20 cellular contexts compared by ENCODE assay signal in genomic region chr15:69701198-69701597, GRCh38.
DNase-seq lines count a peak whose midpoint lies in the region; ATAC-seq and TF ChIP-seq lines count a peak whose summit lies in the region.
"Had no signal": no experiment of that assay in that cellular context is flagged by ENCODE, and none has a peak within 500 bp of the region (broad histone marks: within the 10 kb centered on the region; RNA-seq: fewer than 3 reads in every experiment).

No MANE protein-coding gene starts in this region.

- intact Hi-C loops in right cardiac atrium (cut with DNase I), result no loop called here
- intact Hi-C loops in heart right ventricle (cut with DNase I), result no loop called here

- H3K27me3 ChIP-seq in right cardiac atrium (ENCODE audit: control insufficient read depth, insufficient read depth) (no peaks in the 10 kb centered on the region), heart right ventricle (no peaks in the 10 kb centered on the region), BE2C (no peaks in the 10 kb centered on the region)

- H3K9me3 ChIP-seq in right cardiac atrium (ENCODE audit: control insufficient read depth, low read length), result no peaks in the 10 kb centered on the region
- H3K9me3 ChIP-seq in heart right ventricle, result peaks cover 0 to 14% (median 0%) of the 10 kb centered on the region in 11 donors
- H3K9me3 ChIP-seq in BE2C, result no peaks in the 10 kb centered on the region

- H3K4me1 ChIP-seq in right cardiac atrium (ENCODE audit: control insufficient read depth, insufficient read depth, low read length), result no peaks in the 10 kb centered on the region
- peaks cover 0 to 14% (median 0%) of the 10 kb centered on the region in 9 donors for H3K4me1 ChIP-seq in heart right ventricle
- no peaks in the 10 kb centered on the region for H3K4me1 ChIP-seq in BE2C

- ATAC-seq in right cardiac atrium (peak; percentile 44 to 63), heart right ventricle (no peak), HG02970 (IDR thresholded peaks at IDR 0.05; ENCODE audit: low FRiP score, unreplicated experiment) (no peak)
- ATAC-seq: HepG2, T-cell had no signal

- DNase-seq in NCI-H2107 treated with DMSO at 0.1 percent for 48 hours (lab: John Stamatoyannopoulos, UW; ENCODE audit: unreplicated experiment), result peak; percentile 58
- no peak for DNase-seq in NCI-H2107 (lab: John Stamatoyannopoulos, UW)
- DNase-seq in right cardiac atrium, result peak in 2 of 3 donors; percentile 55 to 64
- DNase-seq in heart right ventricle, result no peak
- DNase-seq in myocyte (ENCODE audit: low read depth), result peak; percentile 77
- DNase-seq in BE2C, result no peak
- DNase-seq: Calu3; CD8-positive, alpha-beta memory T cell; HCEC 1CT; Karpas-422; NCI-H1092; NCI-H1436 treated with DMSO at 0.1 percent for 48 hours; NCI-H187 treated with DMSO at 0.1 percent for 48 hours; NCI-H526 treated with DMSO at 0.1 percent for 48 hours; RPMI8226; SHP77; T-cell had no signal

- TF ChIP-seq CTCF in heart right ventricle (IDR thresholded peaks at IDR 0.05) (no peak), BE2C (IDR thresholded peaks at IDR 0.05; ENCODE audit: low read depth, low read length) (no peak)

- H3K36me3 ChIP-seq in heart right ventricle, result no peaks in the 10 kb centered on the region
- no peaks in the 10 kb centered on the region for H3K36me3 ChIP-seq in BE2C

- 71% methylated on average over 3 of the region's 3 CpGs for WGBS in right cardiac atrium
- WGBS in heart right ventricle, 2 donors, result 82 to 84% methylated on average over 3 of the region's 3 CpGs

- H3K4me3 ChIP-seq in right cardiac atrium (ENCODE audit: low read length) (no peak overlapping the region), heart right ventricle (no peak overlapping the region), BE2C (ENCODE audit: low read depth, low read length) (no peak overlapping the region)

- H3K27ac ChIP-seq in right cardiac atrium (ENCODE audit: low read length), result no peak overlapping the region
- no peak overlapping the region for H3K27ac ChIP-seq in heart right ventricle
- H3K27ac ChIP-seq: 22Rv1 had no signal

Comparison
In these comparisons a context has a peak if more than half of its experiments do, and no peak if none do; other contexts are left out.
1. DNase-seq: peak in NCI-H2107 treated with DMSO at 0.1 percent for 48 hours (single experiment), right cardiac atrium (2 of 3) and myocyte (single experiment); none in NCI-H2107 (single experiment), heart right ventricle (0 of 2) and BE2C (single experiment).
2. ATAC-seq: peak in right cardiac atrium (2 of 2); none in heart right ventricle (0 of 8) and HG02970 (single experiment).